Comparison of ENCODE assay signal across 15 cellular contexts in the genomic region with DNA sequence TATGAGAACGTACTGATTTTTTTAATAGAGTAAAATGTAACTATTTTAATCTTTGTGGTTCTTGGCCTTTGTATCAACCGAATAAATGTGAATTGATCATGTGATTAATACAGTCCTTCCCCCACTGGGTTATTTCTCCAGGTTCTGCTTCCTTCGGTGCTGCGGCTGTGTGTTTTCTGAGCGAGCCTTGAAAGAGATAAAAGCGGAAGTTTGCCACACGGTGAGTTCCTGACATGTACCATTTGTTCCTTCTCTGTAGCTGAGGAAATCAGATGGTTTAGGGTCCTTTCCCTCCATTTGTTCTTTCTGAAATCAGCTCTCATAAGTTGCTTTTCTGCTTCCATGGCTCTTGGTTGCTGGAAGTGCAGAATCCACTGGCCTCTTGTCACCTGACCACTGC. TPM values are rescaled to one million over a fixed set of nuclear protein-coding genes. Genes with fewer than 3 reads are reported as not detected.
A peak's percentile ranks its signal among the peaks of the same experiment; 100 is the strongest.
DNase-seq lines count a peak whose midpoint lies in the region; ATAC-seq, FAIRE-seq and TF ChIP-seq lines count a peak whose summit lies in the region.
"Had no signal": no experiment of that assay in that cellular context is flagged by ENCODE, and none has a peak within 500 bp of the region (broad histone marks: within the 10 kb centered on the region; RNA-seq: fewer than 3 reads in every experiment).

No MANE protein-coding gene starts in this region.

- BruUV-seq in K562 (replicated peaks; lab: Mats Ljungman, UMichigan) = no TSS peak

- TF ChIP-seq RAD21 in K562 (CRISPR knock-in tag; conservative IDR thresholded peaks at IDR 0.05 in 1 of 2, IDR thresholded peaks at IDR 0.05 in 1 of 2) = no peak

- H3K27ac Mint-ChIP-seq in stimulated activated naive B cell treated with anti-CD40 and anti-IgM and Interleukin-4, amounts not matched to agents 10 μg/mL and 1 μg/mL and 100 μg/mL, for 72 hours = peak overlapping the region; percentile 84
- H3K27ac Mint-ChIP-seq: H9 had no signal

- peaks cover 27% of the 10 kb centered on the region for H3K4me1 Mint-ChIP-seq in activated T-cell treated with anti-CD3 and anti-CD28 coated beads, Interleukin-2, amount 50 U/mL, for 4 hours (ENCODE audit: low read depth)
- H3K4me1 Mint-ChIP-seq in stimulated activated naive B cell treated with anti-CD40 and anti-IgM and Interleukin-4, amounts not matched to agents 10 μg/mL and 1 μg/mL and 100 μg/mL, for 72 hours = peaks cover 20 to 32% of the 10 kb centered on the region in 2 donors
- H3K4me1 Mint-ChIP-seq: H9 had no signal

- no peak for TF ChIP-seq EP300 in K562 (IDR thresholded peaks at IDR 0.05; ENCODE audit: low read length)

- H2AFZ ChIP-seq in K562 (ENCODE audit: low read depth, low read length) = no peak overlapping the region

- H3K9me3 ChIP-seq in K562 (replicated peaks; ENCODE audit: control insufficient read depth, insufficient read depth, low read depth, low read length) = no peaks in the 10 kb centered on the region
- H3K9me3 ChIP-seq: thoracic aorta had no signal

- 90% methylated on average over 7 of the region's 7 CpGs for WGBS in K562 (ENCODE audit: insufficient coverage, low coverage, missing lambda C conversion rate)

- no peaks in the 10 kb centered on the region; the same call in 1 of the 2 replicates for H4K20me1 ChIP-seq in K562 (replicated peaks; ENCODE audit: control insufficient read depth, insufficient read depth, low read length)

- in situ Hi-C loops in K562 (cut with MboI) = no loop called here

- intact Hi-C loops in K562 (cut with micrococcal nuclease) (no loop called here), left cardiac atrium (cut with DNase I) (no loop called here)

- H3K79me2 ChIP-seq in K562 (ENCODE audit: control insufficient read depth, insufficient read depth, low read length) = no peaks in the 10 kb centered on the region

- H3K27me3 ChIP-seq in K562 (ENCODE audit: control insufficient read depth in 2 of 2, insufficient read depth in 2 of 2, low read length in 2 of 2) = no peaks in the 10 kb centered on the region

- no peak overlapping the region for H3K4me3 ChIP-seq in K562
- H3K4me3 ChIP-seq: smooth muscle cell, thoracic aorta had no signal

- H3K27ac ChIP-seq in K562 (ENCODE audit: extremely low read depth, low read depth, low read length) = no peak overlapping the region
- H3K27ac ChIP-seq: thoracic aorta had no signal

- no peaks in the 10 kb centered on the region for H3K9me3 Mint-ChIP-seq in activated T-cell treated with anti-CD3 and anti-CD28 coated beads, Interleukin-2, amount 50 U/mL, for 4 hours
- no peaks in the 10 kb centered on the region for H3K9me3 Mint-ChIP-seq in stimulated activated naive B cell treated with anti-CD40 and anti-IgM and Interleukin-4, amounts not matched to agents 10 μg/mL and 1 μg/mL and 100 μg/mL, for 72 hours
- H3K9me3 Mint-ChIP-seq: H9 had no signal

- no peaks in the 10 kb centered on the region for H3K27me3 Mint-ChIP-seq in activated T-cell treated with anti-CD3 and anti-CD28 coated beads, Interleukin-2, amount 50 U/mL, for 4 hours (ENCODE audit: low read depth)
- no peaks in the 10 kb centered on the region for H3K27me3 Mint-ChIP-seq in stimulated activated naive B cell treated with anti-CD40 and anti-IgM and Interleukin-4, amounts not matched to agents 10 μg/mL and 1 μg/mL and 100 μg/mL, for 72 hours

- H3K9me1 ChIP-seq in K562 (ENCODE audit: control insufficient read depth, insufficient read depth, low read length) = no peaks in the 10 kb centered on the region

- peak overlapping the region; percentile 62 for H3K4me3 Mint-ChIP-seq in activated T-cell treated with anti-CD3 and anti-CD28 coated beads, Interleukin-2, amount 50 U/mL, for 4 hours
- peak overlapping the region; percentile 18 to 75 for H3K4me3 Mint-ChIP-seq in stimulated activated naive B cell treated with anti-CD40 and anti-IgM and Interleukin-4, amounts not matched to agents 10 μg/mL and 1 μg/mL and 100 μg/mL, for 72 hours
- H3K4me3 Mint-ChIP-seq: H9 had no signal

- TF ChIP-seq POLR2A in K562 (conservative IDR thresholded peaks at IDR 0.05) (no peak), GM12892 (IDR thresholded peaks at IDR 0.05; ENCODE audit: low read depth, low read length) (no peak)

- H3K4me2 ChIP-seq in K562 (ENCODE audit: insufficient read depth, low read length) = no peak overlapping the region
- H3K4me2 ChIP-seq: smooth muscle cell had no signal

- H3K4me1 ChIP-seq in K562 (replicated peaks in 1 of 2; ENCODE audit: control insufficient read depth in 2 of 2, insufficient read depth in 2 of 2, low read length in 2 of 2) = no peaks in the 10 kb centered on the region

- ATAC-seq in activated T-cell treated with anti-CD3 and anti-CD28 coated beads, Interleukin-2, amount 50 U/mL, for 4 hours = no peak
- ATAC-seq in K562 (no peak), left cardiac atrium (no peak)
- peak; percentile 80 to 88 for ATAC-seq in stimulated activated naive B cell treated with anti-CD40 and anti-IgM and Interleukin-4, amounts not matched to agents 10 μg/mL and 1 μg/mL and 100 μg/mL, for 72 hours (replicated peaks)

- TF ChIP-seq CTCF in K562 (IDR thresholded peaks at IDR 0.05 in 2 of 3, conservative IDR thresholded peaks at IDR 0.05 in 1 of 3; ENCODE audit: insufficient read depth in 2 of 3, low read depth in 1 of 3, low read length in 3 of 3) = no peak

- FAIRE-seq in K562 (lab: Jason Lieb, UNC) (no peak), GM12892 (lab: Jason Lieb, UNC) (no peak)

- peaks cover 82% of the 10 kb centered on the region for H3K36me3 ChIP-seq in K562 (ENCODE audit: control insufficient read depth, insufficient read depth, low read length)

- no peak overlapping the region for H3K9ac ChIP-seq in K562 (ENCODE audit: insufficient read depth in 1 of 2, low read depth in 2 of 2, low read length in 2 of 2)

- peaks cover 62% of the 10 kb centered on the region for H3K36me3 Mint-ChIP-seq in activated T-cell treated with anti-CD3 and anti-CD28 coated beads, Interleukin-2, amount 50 U/mL, for 4 hours (ENCODE audit: insufficient read depth)
- H3K36me3 Mint-ChIP-seq in stimulated activated naive B cell treated with anti-CD40 and anti-IgM and Interleukin-4, amounts not matched to agents 10 μg/mL and 1 μg/mL and 100 μg/mL, for 72 hours = peaks cover 44 to 81% of the 10 kb centered on the region in 2 donors

- POLR2A ChIA-PET in K562 (lab: Yijun Ruan, JAX) = interaction anchor here (0.6 to 1.7 kb wide), 3 partner anchors 9 to 66 kb away, joined by 3 to 4 read pairs (median 3); no protein-coding TSS in a partner anchor

- CTCF ChIA-PET in K562 (lab: Yijun Ruan, JAX; ENCODE audit: low intra/inter-chr PET ratio) = no interaction called here

- no peak for DNase-seq in activated T-cell treated with anti-CD3 and anti-CD28 coated beads, Interleukin-2, amount 50 U/mL, for 4 hours
- DNase-seq in activated T-cell treated with anti-CD3 and anti-CD28 coated beads for 4 hours (no peak), NOMO-1 (lab: John Stamatoyannopoulos, UW; ENCODE audit: unreplicated experiment in 2 of 2) (peak; percentile 65 to 88), K562 (ENCODE audit: extremely low read depth in 1 of 4, low spot score in 3 of 4) (no peak), left cardiac atrium (no peak), NCI-H526 treated with DMSO at 0.1 percent for 48 hours (lab: John Stamatoyannopoulos, UW) (no peak), GM12892 (ENCODE audit: insufficient read length) (no peak)
- DNase-seq in stimulated activated naive B cell treated with anti-CD40 and anti-IgM and Interleukin-4, amounts not matched to agents 10 μg/mL and 1 μg/mL and 100 μg/mL, for 72 hours = peak; percentile 17
- DNase-seq: ACHN, H9, mesendoderm had no signal

RNA-seq across cellular contexts. Expression of gene RTF2, which starts 15.5 kb away (rescaled TPM):
- total RNA-seq in activated T-cell treated with anti-CD3 and anti-CD28 coated beads, Interleukin-2, amount 50 U/mL, for 4 hours = 10 to 100 TPM; 74.8 to 81.3 (median 79.7) TPM
- 29.7 and 29.9 TPM in 2 replicates for total RNA-seq in K562 (2011; cell fraction: chromatin; rRNA removed; ENCODE audit: low replicate concordance)
- total RNA-seq in K562 (2011; cell fraction: nucleolus; rRNA removed) = 20.7 and 24.2 TPM in 2 replicates
- total RNA-seq in K562 (2011; cell fraction: nucleoplasm; rRNA removed) = 33.1 and 37.2 TPM in 2 replicates
- total RNA-seq in K562 (2014; rRNA removed) (67.0 and 69.1 TPM in 2 replicates), K562 (2014; rRNA removed; fragmentation: Illumina TruSeq; extraction: Trizol) (62.1 and 69.8 TPM in 2 replicates), K562 (2015; rRNA removed; fragmentation: Illumina TruSeq; extraction: Trizol) (67.9 and 70.4 TPM in 2 replicates), K562 (2021) (83.5 and 84.9 TPM in 2 replicates), left cardiac atrium (10 to 100 TPM; 68.6 to 73.2 TPM)
- polyA plus RNA-seq in K562 (2011; rRNA removed) (82.3 and 87.4 TPM in 2 replicates), K562 (2014; fragmentation: Illumina TruSeq; extraction: Trizol) (85.1 and 90.7 TPM in 2 replicates), K562 (2014; fragmentation: Nextera tagmentation; extraction: Ambion mirVana) (100 to 1,000 TPM; 114 to 177 TPM), K562 (2014; rRNA removed) (80.1 and 85.0 TPM in 2 replicates)
- polyA plus RNA-seq in K562 (2011; cell fraction: cytosol; rRNA removed) = 68.8 and 69.8 TPM in 2 replicates
- polyA plus RNA-seq in K562 (2011; cell fraction: nucleus; rRNA removed) = 48.5 and 53.8 TPM in 2 replicates
- polyA plus RNA-seq in K562 (2012) = 65.1 and 70.9 TPM in 2 replicates
- 46.4 and 55.6 TPM in 2 replicates for polyA minus RNA-seq in K562 (2011; rRNA and poly(A)+ RNA removed)
- polyA minus RNA-seq in K562 (2011; cell fraction: cytosol; rRNA and poly(A)+ RNA removed) = 29.6 and 30.2 TPM in 2 replicates
- 10.8 and 20.4 TPM in 2 replicates for polyA minus RNA-seq in K562 (2011; cell fraction: nucleus; rRNA and poly(A)+ RNA removed)
- 68.4 TPM for polyA plus RNA-seq in GM12892 (2012; ENCODE audit: missing spikeins)

RNA-seq across cellular contexts. Expression of gene FAM209A, which starts 40.6 kb away (rescaled TPM):
- total RNA-seq in activated T-cell treated with anti-CD3 and anti-CD28 coated beads, Interleukin-2, amount 50 U/mL, for 4 hours = 1 to 10 TPM in 2 of 3 donors, under 1 TPM in 1; 0.73 to 1.4 (median 1.4) TPM
- total RNA-seq in K562 (2011; cell fraction: chromatin; rRNA removed; ENCODE audit: low replicate concordance) = 0.60 and 0.67 TPM in 2 replicates
- total RNA-seq in K562 (2011; cell fraction: nucleolus; rRNA removed) = 0.33 and 0.66 TPM in 2 replicates
- total RNA-seq in K562 (2011; cell fraction: nucleoplasm; rRNA removed) = 0.81 TPM in 1 of 2 replicates, not detected in the other
- total RNA-seq in K562 (2014; rRNA removed) = not detected in 2 replicates
- 0.15 TPM in 1 of 2 replicates, not detected in the other for total RNA-seq in K562 (2014; rRNA removed; fragmentation: Illumina TruSeq; extraction: Trizol)
- not detected in 2 replicates for total RNA-seq in K562 (2015; rRNA removed; fragmentation: Illumina TruSeq; extraction: Trizol)
- total RNA-seq in K562 (2021) = not detected in 2 replicates
- 0.11 TPM in 2 replicates for polyA plus RNA-seq in K562 (2011; rRNA removed)
- not detected in 2 replicates for polyA plus RNA-seq in K562 (2011; cell fraction: cytosol; rRNA removed)
- polyA plus RNA-seq in K562 (2011; cell fraction: nucleus; rRNA removed) = 0.17 and 0.46 TPM in 2 replicates
- 0.14 and 0.18 TPM in 2 replicates for polyA plus RNA-seq in K562 (2012)
- polyA plus RNA-seq in K562 (2014; fragmentation: Illumina TruSeq; extraction: Trizol) = not detected in 2 replicates
- under 1 TPM in 1 of 2 experiments, not detected in 1; 0.08 TPM for polyA plus RNA-seq in K562 (2014; fragmentation: Nextera tagmentation; extraction: Ambion mirVana)
- 0.23 TPM in 1 of 2 replicates, not detected in the other for polyA plus RNA-seq in K562 (2014; rRNA removed)
- not detected in 2 replicates for polyA minus RNA-seq in K562 (2011; rRNA and poly(A)+ RNA removed)
- not detected in 2 replicates for polyA minus RNA-seq in K562 (2011; cell fraction: cytosol; rRNA and poly(A)+ RNA removed)
- polyA minus RNA-seq in K562 (2011; cell fraction: nucleus; rRNA and poly(A)+ RNA removed) = 0.33 and 0.67 TPM in 2 replicates
- total RNA-seq in left cardiac atrium = not detected
- not detected for polyA plus RNA-seq in GM12892 (2012; ENCODE audit: missing spikeins)
- total RNA-seq: H9, LHCN-M2, smooth muscle cell, thoracic aorta had no signal

RNA-seq across cellular contexts. Expression of gene FAM209B, which starts 49.1 kb away (rescaled TPM):
- 1 to 10 TPM in 2 of 3 donors, under 1 TPM in 1; 0.40 to 1.5 (median 1.1) TPM for total RNA-seq in activated T-cell treated with anti-CD3 and anti-CD28 coated beads, Interleukin-2, amount 50 U/mL, for 4 hours
- total RNA-seq in K562 (2011; cell fraction: chromatin; rRNA removed; ENCODE audit: low replicate concordance) = 1.5 TPM in 1 of 2 replicates, not detected in the other
- total RNA-seq in K562 (2011; cell fraction: nucleolus; rRNA removed) = not detected in 2 replicates
- not detected in 2 replicates for total RNA-seq in K562 (2011; cell fraction: nucleoplasm; rRNA removed)
- total RNA-seq in K562 (2014; rRNA removed) (not detected in 2 replicates), K562 (2014; rRNA removed; fragmentation: Illumina TruSeq; extraction: Trizol) (0.29 TPM in 1 of 2 replicates, not detected in the other), K562 (2015; rRNA removed; fragmentation: Illumina TruSeq; extraction: Trizol) (not detected in 2 replicates), K562 (2021) (not detected in 2 replicates), left cardiac atrium (not detected)
- polyA plus RNA-seq in K562 (2011; rRNA removed) (0.35 and 0.36 TPM in 2 replicates), K562 (2014; fragmentation: Illumina TruSeq; extraction: Trizol) (not detected in 2 replicates), K562 (2014; fragmentation: Nextera tagmentation; extraction: Ambion mirVana) (under 1 TPM in 1 of 2 experiments, not detected in 1; 0.34 TPM), K562 (2014; rRNA removed) (0.40 TPM in 1 of 2 replicates, not detected in the other)
- polyA plus RNA-seq in K562 (2011; cell fraction: cytosol; rRNA removed) = 0.28 TPM in 1 of 2 replicates, not detected in the other
- 0.69 TPM in 1 of 2 replicates, not detected in the other for polyA plus RNA-seq in K562 (2011; cell fraction: nucleus; rRNA removed)
- polyA plus RNA-seq in K562 (2012) = 0.15 TPM in 1 of 2 replicates, not detected in the other
- polyA minus RNA-seq in K562 (2011; rRNA and poly(A)+ RNA removed) = not detected in 2 replicates
- polyA minus RNA-seq in K562 (2011; cell fraction: cytosol; rRNA and poly(A)+ RNA removed) = not detected in 2 replicates
- not detected in 2 replicates for polyA minus RNA-seq in K562 (2011; cell fraction: nucleus; rRNA and poly(A)+ RNA removed)
- polyA plus RNA-seq in GM12892 (2012; ENCODE audit: missing spikeins) = not detected
- total RNA-seq: dermis microvascular lymphatic vessel endothelial cell, LHCN-M2, thoracic aorta had no signal

Comparison
In these comparisons a context has a peak if more than half of its experiments do, and no peak if none do; other contexts are left out.
1. ATAC-seq: peak in stimulated activated naive B cell treated with anti-CD40 and anti-IgM and Interleukin-4, amounts not matched to agents 10 μg/mL and 1 μg/mL and 100 μg/mL, for 72 hours (2 of 2); none in activated T-cell treated with anti-CD3 and anti-CD28 coated beads, Interleukin-2, amount 50 U/mL, for 4 hours (0 of 2), K562 (single experiment) and left cardiac atrium (0 of 2).
2. DNase-seq: peak in NOMO-1 (2 of 2) and stimulated activated naive B cell treated with anti-CD40 and anti-IgM and Interleukin-4, amounts not matched to agents 10 μg/mL and 1 μg/mL and 100 μg/mL, for 72 hours (single experiment); none in activated T-cell treated with anti-CD3 and anti-CD28 coated beads, Interleukin-2, amount 50 U/mL, for 4 hours (single experiment), activated T-cell treated with anti-CD3 and anti-CD28 coated beads for 4 hours (single experiment), K562 (0 of 4), left cardiac atrium (single experiment), NCI-H526 treated with DMSO at 0.1 percent for 48 hours (single experiment) and GM12892 (single experiment).